In genomic region chr4:142406917-142407501, GRCh38 we compare ENCODE assay signal across 9 cellular contexts.
DNase-seq lines count a peak whose midpoint lies in the region; ATAC-seq and TF ChIP-seq lines count a peak whose summit lies in the region.
"Had no signal": no experiment of that assay in that cellular context is flagged by ENCODE, and none has a peak within 500 bp of the region (broad histone marks: within the 10 kb centered on the region; RNA-seq: fewer than 3 reads in every experiment).

No MANE protein-coding gene starts in this region.

- H3K14ac ChIP-seq in mesenchymal stem cell (ENCODE audit: low read length in 2 of 2): no peak overlapping the region

- no peak overlapping the region for H4K91ac ChIP-seq in mesenchymal stem cell (ENCODE audit: low read length)

- no peak overlapping the region for H3K4ac ChIP-seq in mesenchymal stem cell (ENCODE audit: low read depth in 1 of 2, low read length in 2 of 2)

- H3K9me3 Mint-ChIP-seq in activated T-helper 17 cell treated with anti-CD3 and anti-CD28 coated beads, Interleukin-2, amount 50 U/mL, for 72 hours: no peaks in the 10 kb centered on the region
- H3K9me3 Mint-ChIP-seq in type B pancreatic cell (no peaks in the 10 kb centered on the region), CD14-positive monocyte (peaks cover 0 to 2% (median 0%) of the 10 kb centered on the region in 7 donors)

- H3K18ac ChIP-seq in mesenchymal stem cell (ENCODE audit: low read depth in 1 of 2, low read length in 2 of 2): peak overlapping the region in 1 of 2 experiments; percentile 43

- no peak overlapping the region for H2AFZ ChIP-seq in mesenchymal stem cell (ENCODE audit: low read depth, low read length)

- no peaks in the 10 kb centered on the region for H3K27me3 Mint-ChIP-seq in activated T-helper 17 cell treated with anti-CD3 and anti-CD28 coated beads, Interleukin-2, amount 50 U/mL, for 72 hours
- H3K27me3 Mint-ChIP-seq in type B pancreatic cell: no peaks in the 10 kb centered on the region
- peaks cover 0 to 2% (median 0%) of the 10 kb centered on the region in 3 donors for H3K27me3 Mint-ChIP-seq in CD14-positive monocyte (ENCODE audit: low read depth in 3 of 3)

- H2BK120ac ChIP-seq in mesenchymal stem cell (ENCODE audit: low read depth, low read length): peak overlapping the region; percentile 34

- H3K4me3 ChIP-seq in mesenchymal stem cell (ENCODE audit: insufficient read depth in 1 of 2, low read depth in 1 of 2, low read length in 2 of 2): no peak overlapping the region
- H3K4me3 ChIP-seq: ovary had no signal

- TF ChIP-seq CTCF in type B pancreatic cell (conservative IDR thresholded peaks at IDR 0.05): no peak
- no peak for TF ChIP-seq CTCF in CD14-positive monocyte (IDR thresholded peaks at IDR 0.05)

- intact Hi-C loops in CD14-positive monocyte (cut with micrococcal nuclease): no loop called here

- H3K27me3 ChIP-seq in mesenchymal stem cell (ENCODE audit: control insufficient read depth in 1 of 2, insufficient read depth in 1 of 2, low read length in 2 of 2): no peaks in the 10 kb centered on the region
- H3K27me3 ChIP-seq: ovary had no signal

- H3K27ac ChIP-seq in mesenchymal stem cell (ENCODE audit: low read length, poor library complexity, severe bottlenecking): peak overlapping the region; percentile 99

- H3K4me1 Mint-ChIP-seq in activated T-helper 17 cell treated with anti-CD3 and anti-CD28 coated beads, Interleukin-2, amount 50 U/mL, for 72 hours: peaks cover 38% of the 10 kb centered on the region
- H3K4me1 Mint-ChIP-seq in type B pancreatic cell (ENCODE audit: unreplicated experiment) (peaks cover 41% of the 10 kb centered on the region), CD14-positive monocyte (peaks cover 18% of the 10 kb centered on the region)

- no peak overlapping the region for H2BK15ac ChIP-seq in mesenchymal stem cell (ENCODE audit: low read depth, poor library complexity, severe bottlenecking)

- no peak overlapping the region for H2BK12ac ChIP-seq in mesenchymal stem cell (ENCODE audit: low read length in 2 of 2)

- H3K9ac ChIP-seq in mesenchymal stem cell (ENCODE audit: low read length): peak overlapping the region; percentile 7

- H3K79me1 ChIP-seq in mesenchymal stem cell (replicated peaks; ENCODE audit: low read length, poor library complexity, severe bottlenecking): no peaks in the 10 kb centered on the region

- H2BK5ac ChIP-seq in mesenchymal stem cell (ENCODE audit: low read depth, low read length, poor library complexity, severe bottlenecking): peak overlapping the region; percentile 70

- no peaks in the 10 kb centered on the region for H3K9me3 ChIP-seq in mesenchymal stem cell (ENCODE audit: control insufficient read depth, low read length)
- H3K9me3 ChIP-seq: ovary had no signal

- H3K4me3 Mint-ChIP-seq in activated T-helper 17 cell treated with anti-CD3 and anti-CD28 coated beads, Interleukin-2, amount 50 U/mL, for 72 hours: peak overlapping the region; percentile 89
- H3K4me3 Mint-ChIP-seq in type B pancreatic cell (peak overlapping the region; percentile 90), CD14-positive monocyte (peak overlapping the region in 1 of 2 donors; percentile 13)

- no peak overlapping the region for H3K4me2 ChIP-seq in mesenchymal stem cell (ENCODE audit: low read length, poor library complexity, severe bottlenecking)

- H4K8ac ChIP-seq in mesenchymal stem cell (ENCODE audit: low read length): no peak overlapping the region

- H3K4me1 ChIP-seq in mesenchymal stem cell (ENCODE audit: control insufficient read depth, insufficient read depth, low read depth, low read length): peaks cover 6% of the 10 kb centered on the region

- DNase-seq in activated effector memory CD4-positive, alpha-beta T cell treated with anti-CD3 and anti-CD28 coated beads, Interleukin-2, amount 50 U/mL, for 16 hours: peak; percentile 76
- no peak for DNase-seq in activated effector memory CD4-positive, alpha-beta T cell treated with Interleukin-2 at 50 U/mL for 16 hours
- no peak for DNase-seq in mesenchymal stem cell
- DNase-seq in type B pancreatic cell (ENCODE audit: extremely low spot score, unreplicated experiment): no peak
- no peak for DNase-seq in CD14-positive monocyte (ENCODE audit: low spot score)
- no peak for DNase-seq in D341Med (ENCODE audit: low spot score)
- DNase-seq in activated CD8-positive, alpha-beta memory T cell treated with anti-CD3 and anti-CD28 coated beads, Interleukin-2, amount 50 U/mL, for 48 hours: no peak
- DNase-seq: ovary had no signal

- H3K36me3 ChIP-seq in mesenchymal stem cell (ENCODE audit: control insufficient read depth in 1 of 2, insufficient read depth in 2 of 2, low read depth in 1 of 2, low read length in 2 of 2): no peaks in the 10 kb centered on the region
- H3K36me3 ChIP-seq: ovary had no signal

- ATAC-seq in activated T-helper 17 cell treated with anti-CD3 and anti-CD28 coated beads, Interleukin-2, amount 50 U/mL, for 72 hours (replicated peaks): peak; percentile 42

- H2AK5ac ChIP-seq in mesenchymal stem cell (ENCODE audit: low read length, severe bottlenecking): peak overlapping the region; percentile 99

- 94% methylated on average over 6 of the region's 7 CpGs for WGBS in mesenchymal stem cell

- no peak overlapping the region for H3K23ac ChIP-seq in mesenchymal stem cell (ENCODE audit: low read length in 2 of 2)

- peaks cover 34% of the 10 kb centered on the region for H3K36me3 Mint-ChIP-seq in activated T-helper 17 cell treated with anti-CD3 and anti-CD28 coated beads, Interleukin-2, amount 50 U/mL, for 72 hours (ENCODE audit: low read depth)
- no peaks in the 10 kb centered on the region for H3K36me3 Mint-ChIP-seq in type B pancreatic cell
- H3K36me3 Mint-ChIP-seq in CD14-positive monocyte: no peaks in the 10 kb centered on the region

- peak overlapping the region; percentile 99 for H3K27ac Mint-ChIP-seq in activated T-helper 17 cell treated with anti-CD3 and anti-CD28 coated beads, Interleukin-2, amount 50 U/mL, for 72 hours
- H3K27ac Mint-ChIP-seq in type B pancreatic cell (peak overlapping the region; percentile 15), CD14-positive monocyte (no peak overlapping the region)

Comparison
In these comparisons a context has a peak if more than half of its experiments do, and no peak if none do; other contexts are left out.
1. H3K27ac Mint-ChIP-seq: peak in activated T-helper 17 cell treated with anti-CD3 and anti-CD28 coated beads, Interleukin-2, amount 50 U/mL, for 72 hours (single experiment) and type B pancreatic cell (single experiment); none in CD14-positive monocyte (0 of 7).